ENCODE assay signal across 11 cellular contexts in genomic region chr10:31754803-31755624, GRCh38.
DNase-seq lines count a peak whose midpoint lies in the region; ATAC-seq, FAIRE-seq and TF ChIP-seq lines count a peak whose summit lies in the region.
"Had no signal": no experiment of that assay in that cellular context is flagged by ENCODE, and none has a peak within 500 bp of the region (broad histone marks: within the 10 kb centered on the region; RNA-seq: fewer than 3 reads in every experiment).

No MANE protein-coding gene starts in this region.

- no peaks in the 10 kb centered on the region for H3K27me3 ChIP-seq in bronchial epithelial cell (ENCODE audit: control insufficient read depth, insufficient read depth, low read length)
- no peaks in the 10 kb centered on the region for H3K27me3 ChIP-seq in mesendoderm (ENCODE audit: insufficient read depth, low read length, poor library complexity)

- H3K27ac ChIP-seq in A549: peak overlapping the region in 1 of 2 experiments; percentile 73; a peak in 3 of 6 replicates
- H3K27ac ChIP-seq in mesendoderm (ENCODE audit: low read depth, low read length): peak overlapping the region; percentile 55
- H3K27ac ChIP-seq: KMS-11 had no signal

- H3K79me1 ChIP-seq in mesendoderm (ENCODE audit: low read length): no peaks in the 10 kb centered on the region

- no peak overlapping the region for H2BK120ac ChIP-seq in mesendoderm (ENCODE audit: low read depth, low read length)

- H4K8ac ChIP-seq in mesendoderm (ENCODE audit: low read depth, low read length): no peak overlapping the region

- peak in 1 of 2 experiments; percentile 5; a peak in 2 of 6 replicates for ATAC-seq in A549
- ATAC-seq in HG02852 (IDR thresholded peaks at IDR 0.05; ENCODE audit: unreplicated experiment): no peak

- TF ChIP-seq EP300 in A549 (IDR thresholded peaks at IDR 0.05): no peak
- TF ChIP-seq EP300 in Ishikawa (IDR thresholded peaks at IDR 0.05; ENCODE audit: borderline replicate concordance): peak; percentile 98

- H3K4me1 ChIP-seq in A549: peaks cover 20% of the 10 kb centered on the region
- peaks cover 8% of the 10 kb centered on the region for H3K4me1 ChIP-seq in mesendoderm (ENCODE audit: control insufficient read depth, low read depth, low read length)

- peak overlapping the region; percentile 35 for H3K18ac ChIP-seq in mesendoderm (ENCODE audit: low read length)

- H3K4me2 ChIP-seq in A549: peak overlapping the region; percentile 45
- no peak overlapping the region for H3K4me2 ChIP-seq in mesendoderm (ENCODE audit: low read length)
- H3K4me2 ChIP-seq: KMS-11 had no signal

- TF ChIP-seq POLR2A in A549 (IDR thresholded peaks at IDR 0.05; ENCODE audit: low read length): no peak

- POLR2A ChIA-PET in A549 (lab: Yijun Ruan, JAX): interaction anchor here (0.6 to 0.8 kb wide), 3 partner anchors 9 to 43 kb away, joined by 3 to 7 read pairs (median 3); no protein-coding TSS in a partner anchor

- no peak for TF ChIP-seq CTCF in A549 (IDR thresholded peaks at IDR 0.05)
- TF ChIP-seq CTCF in bronchial epithelial cell (IDR thresholded peaks at IDR 0.05; ENCODE audit: insufficient read depth, low read length, severe bottlenecking): no peak

- DNase-seq in A549 (ENCODE audit: low read depth in 1 of 2, low spot score in 1 of 2) (peak in 1 of 2 experiments; percentile 37), bronchial epithelial cell (ENCODE audit: low read depth) (peak; percentile 19), mesendoderm (peak; percentile 96), NCI-H1092 treated with DMSO at 0.1 percent for 48 hours (lab: John Stamatoyannopoulos, UW) (no peak), OCI-M1 (lab: John Stamatoyannopoulos, UW) (no peak), activated T-cell treated with anti-CD3 and anti-CD28 coated beads for 4 hours (no peak)
- DNase-seq: activated naive CD4-positive, alpha-beta T cell treated with anti-CD3 and anti-CD28 coated beads, Interleukin-2, amount 50 U/mL, for 16 hours; NCI-H774 had no signal

- H3K4ac ChIP-seq in mesendoderm (ENCODE audit: low read depth, low read length): peak overlapping the region; percentile 41

- no peak overlapping the region for H3K23ac ChIP-seq in mesendoderm (ENCODE audit: low read length)

- TF ChIP-seq RAD21 in A549 (conservative IDR thresholded peaks at IDR 0.05 in 1 of 2, IDR thresholded peaks at IDR 0.05 in 1 of 2) (no peak), Ishikawa (IDR thresholded peaks at IDR 0.05; ENCODE audit: low read depth) (no peak)

- peak overlapping the region; percentile 35 for H2AK5ac ChIP-seq in mesendoderm (ENCODE audit: low read length)

- H3K9me3 ChIP-seq in A549: no peaks in the 10 kb centered on the region

- FAIRE-seq in A549 (lab: Jason Lieb, UNC) (no peak), bronchial epithelial cell (lab: Jason Lieb, UNC) (no peak)

- H3K36me3 ChIP-seq in bronchial epithelial cell (ENCODE audit: control insufficient read depth, insufficient read depth, low read length): no peaks in the 10 kb centered on the region
- H3K36me3 ChIP-seq in mesendoderm (ENCODE audit: control insufficient read depth, insufficient read depth, low read length): no peaks in the 10 kb centered on the region

- CTCF ChIA-PET in A549 (lab: Yijun Ruan, JAX): interaction anchor here (0.7 to 1.3 kb wide), 2 partner anchors 9 to 1003 kb away, joined by 4 to 5 read pairs; no protein-coding TSS in a partner anchor

- H2BK5ac ChIP-seq in mesendoderm (ENCODE audit: low read length): peak overlapping the region; percentile 68

- H4K5ac ChIP-seq in mesendoderm (ENCODE audit: low read length): no peak overlapping the region

- H2BK15ac ChIP-seq in mesendoderm (replicated peaks; ENCODE audit: low read depth): no peak overlapping the region

- H3K79me2 ChIP-seq in mesendoderm (ENCODE audit: control insufficient read depth, insufficient read depth, low read length): no peaks in the 10 kb centered on the region

- H3K56ac ChIP-seq in mesendoderm (ENCODE audit: low read length): peak overlapping the region; percentile 56

- H3K9ac ChIP-seq in mesendoderm (ENCODE audit: low read length): no peak overlapping the region
- H3K9ac ChIP-seq: KMS-11 had no signal

- 53% methylated on average over 12 of the region's 14 CpGs for WGBS in A549 (ENCODE audit: missing lambda C conversion rate)
- no CpG with 5 or more reads among the region's 14 CpGs for WGBS in mesendoderm (ENCODE audit: extremely low coverage, insufficient coverage, low lambda C conversion rate)

- no peak overlapping the region for H3K4me3 ChIP-seq in A549
- H3K4me3 ChIP-seq in bronchial epithelial cell (ENCODE audit: low read depth, low read length): no peak overlapping the region
- no peak overlapping the region for H3K4me3 ChIP-seq in mesendoderm (ENCODE audit: low read length)

TF ChIP-seq in A549, 52 proteins besides CTCF, POLR2A, EP300 and RAD21:
- no peak for TF ChIP-seq MAZ (IDR thresholded peaks at IDR 0.05; ENCODE audit: borderline replicate concordance, low read depth, low read length)
- no peak for TF ChIP-seq NPAS2 (CRISPR knock-in tag; IDR thresholded peaks at IDR 0.05; ENCODE audit: borderline replicate concordance)
- no peak for TF ChIP-seq CHD2 (IDR thresholded peaks at IDR 0.05; ENCODE audit: low read length, partially characterized antibody)
- no peak for TF ChIP-seq GATA3 (IDR thresholded peaks at IDR 0.05; ENCODE audit: borderline replicate concordance)
- TF ChIP-seq HDAC2 (IDR thresholded peaks at IDR 0.05): no peak
- no peak for TF ChIP-seq FOXS1 (CRISPR knock-in tag; IDR thresholded peaks at IDR 0.05)
- no peak for TF ChIP-seq RCOR1 (IDR thresholded peaks at IDR 0.05; ENCODE audit: low read depth, low read length)
- no peak for TF ChIP-seq RFX5 (IDR thresholded peaks at IDR 0.05)
- TF ChIP-seq RNF2 (IDR thresholded peaks at IDR 0.05; ENCODE audit: borderline replicate concordance, low read depth): no peak
- no peak for TF ChIP-seq ZNF302 (CRISPR knock-in tag; IDR thresholded peaks at IDR 0.05)
- no peak for TF ChIP-seq EHMT2 (IDR thresholded peaks at IDR 0.05; ENCODE audit: low read depth)
- no peak for TF ChIP-seq USF2 (IDR thresholded peaks at IDR 0.05)

TF ChIP-seq in Ishikawa, 13 proteins besides CTCF, POLR2A, EP300 and RAD21:
- TF ChIP-seq CREB1 (IDR thresholded peaks at IDR 0.05; ENCODE audit: low read depth): no peak
- TF ChIP-seq REST (IDR thresholded peaks at IDR 0.05; ENCODE audit: low read depth): peak; percentile 63
- peak; percentile 96 for TF ChIP-seq FOXM1 (IDR thresholded peaks at IDR 0.05; ENCODE audit: borderline replicate concordance, low read depth)
- TF ChIP-seq YY1 (IDR thresholded peaks at IDR 0.05; ENCODE audit: low read depth): peak; percentile 11; the same call in 1 of the 2 replicates
- peak; percentile 68; the same call in 1 of the 2 replicates for TF ChIP-seq ZBTB7A (IDR thresholded peaks at IDR 0.05; ENCODE audit: low read depth)
- TF ChIP-seq CEBPB (IDR thresholded peaks at IDR 0.05): no peak
- TF ChIP-seq TEAD4 (IDR thresholded peaks at IDR 0.05): peak; percentile 99
- peak; percentile 58 for TF ChIP-seq MAX (IDR thresholded peaks at IDR 0.05)
- peak; percentile 98 for TF ChIP-seq TCF12 (IDR thresholded peaks at IDR 0.05; ENCODE audit: low read depth)
- TF ChIP-seq USF1 (IDR thresholded peaks at IDR 0.05): peak; percentile 80
- TF ChIP-seq NFIC (IDR thresholded peaks at IDR 0.05): peak; percentile 95
- no peak; the same call in 1 of the 2 replicates for TF ChIP-seq TAF1 (IDR thresholded peaks at IDR 0.05; ENCODE audit: low read depth)
TF ChIP-seq in Ishikawa: peak in this region for 9.

Comparison
In these comparisons a context has a peak if more than half of its experiments do, and no peak if none do; other contexts are left out.
1. DNase-seq: peak in bronchial epithelial cell (single experiment) and mesendoderm (single experiment); none in NCI-H1092 treated with DMSO at 0.1 percent for 48 hours (single experiment), OCI-M1 (single experiment) and activated T-cell treated with anti-CD3 and anti-CD28 coated beads for 4 hours (single experiment).